Comparison of ENCODE assay signal across 1 cellular context in genomic region chr11:75311858-75312288, GRCh38.
TF ChIP-seq lines count a peak whose summit lies in the region.

No MANE protein-coding gene starts in this region.

TF ChIP-seq in HEK293, 187 proteins besides CTCF, POLR2A, EP300 and RAD21 (continued from another document):
- TF ChIP-seq REST (tag by site-specific recombination; IDR thresholded peaks at IDR 0.05) (no peak), KLF1 (tag by site-specific recombination; IDR thresholded peaks at IDR 0.05) (no peak), ZBTB21 (tag by site-specific recombination; IDR thresholded peaks at IDR 0.05) (no peak), ZNF791 (tag by site-specific recombination; IDR thresholded peaks at IDR 0.05) (no peak), ZBTB48 (tag by site-specific recombination; IDR thresholded peaks at IDR 0.05) (0 out of 2 replicates have a peak, but pooled peaks have one; percentile 49), HOXC10 (CRISPR knock-in tag; IDR thresholded peaks at IDR 0.05) (no peak), ZNF24 (tag by site-specific recombination; IDR thresholded peaks at IDR 0.05) (no peak), ZNF214 (tag by site-specific recombination; IDR thresholded peaks at IDR 0.05; ENCODE audit: borderline replicate concordance) (no peak), ZNF362 (tag by site-specific recombination; IDR thresholded peaks at IDR 0.05) (no peak), ZNF677 (tag by site-specific recombination; IDR thresholded peaks at IDR 0.05) (no peak), GLI2 (tag by site-specific recombination; IDR thresholded peaks at IDR 0.05; ENCODE audit: borderline replicate concordance, low read depth) (no peak), ZNF266 (tag by site-specific recombination; IDR thresholded peaks at IDR 0.05; ENCODE audit: low read depth) (no peak), ZXDB (tag by site-specific recombination; IDR thresholded peaks at IDR 0.05) (no peak), ZNF692 (tag by site-specific recombination; IDR thresholded peaks at IDR 0.05) (no peak)
